In the genomic region with DNA sequence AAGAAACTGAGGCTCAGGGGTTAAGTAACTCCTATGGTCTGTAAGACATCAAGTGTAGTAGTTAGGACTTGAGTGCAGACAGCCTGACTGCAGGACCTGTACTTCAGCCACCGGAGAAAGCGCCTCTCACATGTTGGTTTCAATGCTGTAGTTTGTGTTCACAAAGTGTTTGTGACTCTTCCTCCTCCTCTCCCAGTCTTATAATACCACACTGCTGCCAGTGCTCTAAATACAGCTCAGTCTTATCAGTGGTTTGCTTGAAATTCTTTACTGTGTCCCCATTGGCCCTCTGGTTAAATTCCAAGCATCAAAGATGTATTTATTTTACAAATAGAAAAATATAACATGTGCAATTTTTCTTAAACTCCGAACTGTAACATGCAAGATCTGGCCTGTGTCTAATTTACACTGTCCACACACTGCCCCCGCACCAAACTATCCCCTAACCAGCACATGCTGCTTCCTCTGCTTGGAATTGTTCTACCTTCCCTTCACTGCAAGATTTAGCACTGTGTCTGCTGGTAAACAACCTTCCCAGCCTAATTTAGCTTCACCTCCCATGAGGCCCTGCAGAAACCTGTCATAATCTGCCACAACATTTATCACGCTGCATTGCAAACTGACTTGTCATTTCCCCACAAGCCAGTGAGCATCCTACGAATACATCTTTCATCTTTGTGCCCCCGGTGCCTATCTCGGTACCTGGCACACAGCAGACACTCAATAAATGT, we compare ENCODE assay signal across 14 cellular contexts.
A peak's percentile ranks its signal among the peaks of the same experiment; 100 is the strongest.
DNase-seq lines count a peak whose midpoint lies in the region; ATAC-seq, FAIRE-seq and TF ChIP-seq lines count a peak whose summit lies in the region.
"Had no signal": no experiment of that assay in that cellular context is flagged by ENCODE, and none has a peak within 500 bp of the region (broad histone marks: within the 10 kb centered on the region; RNA-seq: fewer than 3 reads in every experiment).

No MANE protein-coding gene starts in this region.

- H3K23ac ChIP-seq in mesenchymal stem cell (ENCODE audit: low read length in 2 of 2), result no peak overlapping the region

- no peak for FAIRE-seq in K562 (lab: Jason Lieb, UNC)
- FAIRE-seq: endothelial cell of umbilical vein had no signal

- H3K36me3 ChIP-seq in BLaER1 (no peaks in the 10 kb centered on the region), K562 (ENCODE audit: control insufficient read depth, insufficient read depth, low read length) (no peaks in the 10 kb centered on the region), mesenchymal stem cell (ENCODE audit: control insufficient read depth in 1 of 2, insufficient read depth in 2 of 2, low read depth in 1 of 2, low read length in 2 of 2) (no peaks in the 10 kb centered on the region)
- H3K36me3 ChIP-seq: SJSA1 had no signal

- no peak overlapping the region for H3K4me3 Mint-ChIP-seq in activated naive CD8-positive, alpha-beta T cell treated with anti-CD3 and anti-CD28 coated beads, Interleukin-2, amount 50 U/mL, for 24 hours

- intact Hi-C loops in K562 (cut with micrococcal nuclease), result loop anchor here (5.0 kb wide), 1 partner anchor 54 kb away; no protein-coding TSS in a partner anchor

- no peak overlapping the region for H2AK5ac ChIP-seq in mesenchymal stem cell (ENCODE audit: low read length, severe bottlenecking)

- H2BK5ac ChIP-seq in mesenchymal stem cell (ENCODE audit: low read depth, low read length, poor library complexity, severe bottlenecking), result no peak overlapping the region

- no peak for TF ChIP-seq RAD21 in K562 (CRISPR knock-in tag; conservative IDR thresholded peaks at IDR 0.05 in 1 of 2, IDR thresholded peaks at IDR 0.05 in 1 of 2)

- WGBS in K562 (ENCODE audit: insufficient coverage, low coverage, missing lambda C conversion rate), result 3% methylated on average over 8 of the region's 8 CpGs
- WGBS in mesenchymal stem cell, result 40% methylated on average over 8 of the region's 8 CpGs

- POLR2A ChIA-PET in K562 (lab: Yijun Ruan, JAX), result interaction anchor here (0.5 kb wide), 1 partner anchor 244 kb away, joined by 3 read pairs; no protein-coding TSS in a partner anchor

- H3K4ac ChIP-seq in mesenchymal stem cell (ENCODE audit: low read depth in 1 of 2, low read length in 2 of 2), result no peak overlapping the region

- no TSS peak for BruUV-seq in K562 (replicated peaks; lab: Mats Ljungman, UMichigan)

- no peaks in the 10 kb centered on the region for H3K9me1 ChIP-seq in K562 (ENCODE audit: control insufficient read depth, insufficient read depth, low read length)

- no peak for ATAC-seq in K562
- ATAC-seq in activated naive CD8-positive, alpha-beta T cell treated with anti-CD3 and anti-CD28 coated beads, Interleukin-2, amount 50 U/mL, for 24 hours, result no peak
- ATAC-seq: activated CD4-positive, CD25-positive, alpha-beta regulatory T cell treated with anti-CD3 and anti-CD28 coated beads, Interleukin-2, amount 50 U/mL, for 24 hours had no signal

- TF ChIP-seq EP300 in K562 (IDR thresholded peaks at IDR 0.05; ENCODE audit: low read length), result no peak

- peaks cover 3% of the 10 kb centered on the region for H3K4me1 Mint-ChIP-seq in activated naive CD8-positive, alpha-beta T cell treated with anti-CD3 and anti-CD28 coated beads, Interleukin-2, amount 50 U/mL, for 24 hours

- H2AFZ ChIP-seq in K562 (ENCODE audit: low read depth, low read length) (no peak overlapping the region), mesenchymal stem cell (ENCODE audit: low read depth, low read length) (no peak overlapping the region)
- H2AFZ ChIP-seq: parathyroid adenoma had no signal

- H2BK120ac ChIP-seq in mesenchymal stem cell (ENCODE audit: low read depth, low read length), result no peak overlapping the region

- H3K9ac ChIP-seq in BLaER1, result no peak overlapping the region
- H3K9ac ChIP-seq in K562 (ENCODE audit: insufficient read depth in 1 of 2, low read depth in 2 of 2, low read length in 2 of 2), result no peak overlapping the region
- no peak overlapping the region for H3K9ac ChIP-seq in mesenchymal stem cell (ENCODE audit: low read length)
- H3K9ac ChIP-seq: parathyroid adenoma had no signal

- H3K27ac ChIP-seq in BLaER1, result no peak overlapping the region
- no peak overlapping the region for H3K27ac ChIP-seq in K562 (ENCODE audit: extremely low read depth, low read depth, low read length)
- H3K27ac ChIP-seq in mesenchymal stem cell (ENCODE audit: low read length, poor library complexity, severe bottlenecking), result no peak overlapping the region
- H3K27ac ChIP-seq: parathyroid adenoma, SJSA1 had no signal

- H2BK15ac ChIP-seq in mesenchymal stem cell (ENCODE audit: low read depth, poor library complexity, severe bottlenecking), result no peak overlapping the region

- H3K79me1 ChIP-seq in mesenchymal stem cell (replicated peaks; ENCODE audit: low read length, poor library complexity, severe bottlenecking), result no peaks in the 10 kb centered on the region

- no peak overlapping the region for H3K27ac Mint-ChIP-seq in activated naive CD8-positive, alpha-beta T cell treated with anti-CD3 and anti-CD28 coated beads, Interleukin-2, amount 50 U/mL, for 24 hours

- peak overlapping the region in 1 of 2 experiments; percentile 72 for H2BK12ac ChIP-seq in mesenchymal stem cell (ENCODE audit: low read length in 2 of 2)

- H3K27me3 Mint-ChIP-seq in activated naive CD8-positive, alpha-beta T cell treated with anti-CD3 and anti-CD28 coated beads, Interleukin-2, amount 50 U/mL, for 24 hours, result no peaks in the 10 kb centered on the region

- no peak for TF ChIP-seq POLR2A in K562 (conservative IDR thresholded peaks at IDR 0.05)

- H3K14ac ChIP-seq in mesenchymal stem cell (ENCODE audit: low read length in 2 of 2), result peak overlapping the region in 1 of 2 experiments; percentile 86

- H4K8ac ChIP-seq in mesenchymal stem cell (ENCODE audit: low read length), result no peak overlapping the region

- peak overlapping the region in 1 of 2 experiments; percentile 57 for H3K18ac ChIP-seq in mesenchymal stem cell (ENCODE audit: low read depth in 1 of 2, low read length in 2 of 2)

- no peak for TF ChIP-seq CTCF in K562 (IDR thresholded peaks at IDR 0.05 in 2 of 3, conservative IDR thresholded peaks at IDR 0.05 in 1 of 3; ENCODE audit: insufficient read depth in 2 of 3, low read depth in 1 of 3, low read length in 3 of 3)

- CTCF ChIA-PET in K562 (lab: Yijun Ruan, JAX; ENCODE audit: low intra/inter-chr PET ratio), result no interaction called here

- no peaks in the 10 kb centered on the region for H3K9me3 Mint-ChIP-seq in activated naive CD8-positive, alpha-beta T cell treated with anti-CD3 and anti-CD28 coated beads, Interleukin-2, amount 50 U/mL, for 24 hours

- no peak overlapping the region for H4K91ac ChIP-seq in mesenchymal stem cell (ENCODE audit: low read length)

- H3K4me2 ChIP-seq in BLaER1, result peak overlapping the region; percentile 10; the same call in 1 of the 2 replicates
- no peak overlapping the region for H3K4me2 ChIP-seq in K562 (ENCODE audit: insufficient read depth, low read length)
- no peak overlapping the region for H3K4me2 ChIP-seq in mesenchymal stem cell (ENCODE audit: low read length, poor library complexity, severe bottlenecking)

- H3K4me1 ChIP-seq in BLaER1, result peaks cover 10% of the 10 kb centered on the region
- H3K4me1 ChIP-seq in K562 (replicated peaks in 1 of 2; ENCODE audit: control insufficient read depth in 2 of 2, insufficient read depth in 2 of 2, low read length in 2 of 2), result no peaks in the 10 kb centered on the region
- no peaks in the 10 kb centered on the region for H3K4me1 ChIP-seq in mesenchymal stem cell (ENCODE audit: control insufficient read depth, insufficient read depth, low read depth, low read length)
- H3K4me1 ChIP-seq: parathyroid adenoma, SJSA1 had no signal

- H3K27me3 ChIP-seq in BLaER1, result no peaks in the 10 kb centered on the region
- peaks cover 3 to 7% of the 10 kb centered on the region in 2 experiments; a peak in 3 of 5 replicates for H3K27me3 ChIP-seq in K562 (ENCODE audit: control insufficient read depth in 2 of 2, insufficient read depth in 2 of 2, low read length in 2 of 2)
- H3K27me3 ChIP-seq in mesenchymal stem cell (ENCODE audit: control insufficient read depth in 1 of 2, insufficient read depth in 1 of 2, low read length in 2 of 2), result peaks cover 0 to 27% of the 10 kb centered on the region in 2 experiments
- H3K27me3 ChIP-seq: SJSA1 had no signal

- H3K4me3 ChIP-seq in BLaER1 (no peak overlapping the region), K562 (no peak overlapping the region), mesenchymal stem cell (ENCODE audit: insufficient read depth in 1 of 2, low read depth in 1 of 2, low read length in 2 of 2) (no peak overlapping the region)
- H3K4me3 ChIP-seq: SJSA1 had no signal

- peak; percentile 64 for DNase-seq in M059J (ENCODE audit: low read depth)
- no peak for DNase-seq in K562 (ENCODE audit: extremely low read depth in 1 of 4, low spot score in 3 of 4)
- DNase-seq in mesenchymal stem cell, result peak; percentile 27
- no peak for DNase-seq in DMS 273 (lab: John Stamatoyannopoulos, UW; ENCODE audit: unreplicated experiment)
- no peak for DNase-seq in retina
- no peak for DNase-seq in NCI-H748 treated with DMSO at 0.1 percent for 48 hours (lab: John Stamatoyannopoulos, UW)
- no peak for DNase-seq in activated naive CD8-positive, alpha-beta T cell treated with anti-CD3 and anti-CD28 coated beads, Interleukin-2, amount 50 U/mL, for 24 hours
- DNase-seq: NCI-H774; stimulated activated CD4-positive, alpha-beta T cell treated with anti-CD3 and anti-CD28 coated beads, Interleukin-2, amount 100 ng/mL, for 24 hours had no signal

- H4K20me1 ChIP-seq in BLaER1 (no peaks in the 10 kb centered on the region), K562 (replicated peaks; ENCODE audit: control insufficient read depth, insufficient read depth, low read length) (no peaks in the 10 kb centered on the region)

- no peaks in the 10 kb centered on the region for H3K79me2 ChIP-seq in K562 (ENCODE audit: control insufficient read depth, insufficient read depth, low read length)
- H3K79me2 ChIP-seq: parathyroid adenoma had no signal

- in situ Hi-C loops in K562 (cut with MboI), result no loop called here

- H3K36me3 Mint-ChIP-seq in activated naive CD8-positive, alpha-beta T cell treated with anti-CD3 and anti-CD28 coated beads, Interleukin-2, amount 50 U/mL, for 24 hours (ENCODE audit: low read depth), result no peaks in the 10 kb centered on the region

- no peaks in the 10 kb centered on the region for H3K9me3 ChIP-seq in BLaER1
- no peaks in the 10 kb centered on the region for H3K9me3 ChIP-seq in K562 (replicated peaks; ENCODE audit: control insufficient read depth, insufficient read depth, low read depth, low read length)
- no peaks in the 10 kb centered on the region for H3K9me3 ChIP-seq in mesenchymal stem cell (ENCODE audit: control insufficient read depth, low read length)
- H3K9me3 ChIP-seq: SJSA1 had no signal

TF ChIP-seq in K562, 482 proteins besides CTCF, POLR2A, EP300 and RAD21 (continues in another document):
- TF ChIP-seq USF1 (CRISPR knock-in tag; IDR thresholded peaks at IDR 0.05), result no peak

Comparison
In these comparisons a context has a peak if more than half of its experiments do, and no peak if none do; other contexts are left out.
1. DNase-seq: peak in M059J (single experiment) and mesenchymal stem cell (single experiment); none in K562 (0 of 4), DMS 273 (single experiment), retina (single experiment), NCI-H748 treated with DMSO at 0.1 percent for 48 hours (single experiment) and activated naive CD8-positive, alpha-beta T cell treated with anti-CD3 and anti-CD28 coated beads, Interleukin-2, amount 50 U/mL, for 24 hours (single experiment).